Comparison of ENCODE assay signal across 24 cellular contexts in the genomic region with DNA sequence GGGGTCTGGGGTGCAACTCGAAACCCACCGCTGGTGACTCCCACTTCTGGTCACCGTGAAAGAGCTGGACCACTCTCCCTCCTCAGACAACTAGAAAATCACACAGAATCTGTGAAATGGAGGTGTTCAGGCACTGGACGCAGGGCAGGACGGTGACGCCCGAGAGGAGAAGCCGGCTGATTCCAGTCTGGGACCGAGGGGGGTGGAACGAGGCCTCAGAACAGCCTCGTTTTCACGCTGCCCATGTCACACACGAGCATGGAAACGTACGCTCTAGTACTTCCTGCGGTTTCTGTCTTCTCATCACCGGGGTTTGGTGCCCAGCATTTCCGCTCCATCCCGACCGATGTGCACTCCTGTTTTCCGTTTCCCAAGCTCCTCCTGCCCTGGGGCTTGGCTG.
"Had no signal": no experiment of that assay in that cellular context is flagged by ENCODE, and none has a peak within 500 bp of the region (broad histone marks: within the 10 kb centered on the region; RNA-seq: fewer than 3 reads in every experiment).

No MANE protein-coding gene starts in this region.

- H3K4me1 ChIP-seq: breast epithelium, esophagus squamous epithelium, gastrocnemius medialis, testis had no signal

- H3K27ac Mint-ChIP-seq: activated naive CD4-positive, alpha-beta T cell treated with anti-CD3 and anti-CD28 coated beads, Interleukin-2, amount 50 U/mL, for 72 hours; nephron progenitor cell had no signal

- H3K36me3 Mint-ChIP-seq: activated naive CD4-positive, alpha-beta T cell treated with anti-CD3 and anti-CD28 coated beads, Interleukin-2, amount 50 U/mL, for 72 hours had no signal

- H3K36me3 ChIP-seq: breast epithelium, esophagus squamous epithelium, gastrocnemius medialis, lower lobe of right lung, upper lobe of left lung had no signal

- DNase-seq: activated CD4-positive, alpha-beta T cell treated with anti-CD3 and anti-CD28 coated beads for 4 hours; activated CD4-positive, CD25-positive, alpha-beta regulatory T cell; activated CD8-positive, alpha-beta T cell treated with anti-CD3 and anti-CD28 coated beads, Interleukin-2, amount 10 ng/mL, durations not matched to agents 7 days and 5 days; activated gamma-delta T cell treated with Interleukin-2 at 50 U/mL for 16 hours; dorsolateral prefrontal cortex; esophagus squamous epithelium; gastrocnemius medialis; head of caudate nucleus; left colon; lower lobe of right lung; mesendoderm; mucosa of descending colon; nephron progenitor cell; stimulated activated CD4-positive, alpha-beta T cell treated with anti-CD3 and anti-CD28 coated beads, Interleukin-2, amount 100 ng/mL, for 48 hours; stimulated activated CD8-positive, alpha-beta memory T cell treated with anti-CD3 and anti-CD28 coated beads, Interleukin-4, amount 100 ng/mL, for 48 hours; stimulated activated naive CD4-positive, alpha-beta T cell; T1000 had no signal

- H3K27me3 ChIP-seq: breast epithelium, dorsolateral prefrontal cortex, esophagus squamous epithelium, gastrocnemius medialis, testis, upper lobe of left lung had no signal

- H3K9me3 Mint-ChIP-seq: activated naive CD4-positive, alpha-beta T cell treated with anti-CD3 and anti-CD28 coated beads, Interleukin-2, amount 50 U/mL, for 72 hours; activated T-helper 1 cell treated with anti-CD3 and anti-CD28 coated beads, Interleukin-12 subunit alpha, Interleukin-12 subunit beta, Interleukin-2, Interleukin-4 antibody, amounts not matched to agents 30 ng/mL and 10 ng/mL and 1 ng/mL, durations not matched to agents 14 hours and 24 hours and 36 hours; central memory CD8-positive, alpha-beta T cell; nephron progenitor cell had no signal

- H3K4me3 ChIP-seq: breast epithelium, dorsolateral prefrontal cortex, esophagus squamous epithelium, gastrocnemius medialis, lower lobe of right lung, mucosa of descending colon, smooth muscle cell, testis, upper lobe of left lung had no signal

- H3K4me3 Mint-ChIP-seq: activated T-helper 1 cell treated with anti-CD3 and anti-CD28 coated beads, Interleukin-12 subunit alpha, Interleukin-12 subunit beta, Interleukin-2, Interleukin-4 antibody, amounts not matched to agents 30 ng/mL and 10 ng/mL and 1 ng/mL, durations not matched to agents 14 hours and 24 hours and 36 hours; central memory CD8-positive, alpha-beta T cell; nephron progenitor cell had no signal

- H3K27ac ChIP-seq: breast epithelium, esophagus squamous epithelium, gastrocnemius medialis, lower lobe of right lung, testis had no signal

- H3K4me2 ChIP-seq: smooth muscle cell had no signal

- H3K9me3 ChIP-seq: breast epithelium, esophagus squamous epithelium, gastrocnemius medialis, lower lobe of right lung, mucosa of descending colon, testis, upper lobe of left lung had no signal

- H3K27me3 Mint-ChIP-seq: central memory CD8-positive, alpha-beta T cell had no signal
